Comparison of ENCODE assay signal across 8 cellular contexts in genomic region chr20:34559311-34560140, GRCh38. TPM values are rescaled to one million over a fixed set of nuclear protein-coding genes. Genes with fewer than 3 reads are reported as not detected.
A peak's percentile ranks its signal among the peaks of the same experiment; 100 is the strongest.
DNase-seq lines count a peak whose midpoint lies in the region; ATAC-seq and TF ChIP-seq lines count a peak whose summit lies in the region.

No MANE protein-coding gene starts in this region.

- peak overlapping the region; percentile 79 for H3K27ac Mint-ChIP-seq in activated naive CD4-positive, alpha-beta T cell treated with anti-CD3 and anti-CD28 coated beads, Interleukin-2, amount 10 ng/mL, durations not matched to agents 7 days and 5 days
- peak overlapping the region; percentile 91 for H3K27ac Mint-ChIP-seq in mesothelial cell of epicardium

- no peak for DNase-seq in activated naive CD4-positive, alpha-beta T cell treated with anti-CD3 and anti-CD28 coated beads, Interleukin-2, amount 10 ng/mL, durations not matched to agents 7 days and 5 days
- DNase-seq in activated naive CD4-positive, alpha-beta T cell (lab: John Stamatoyannopoulos, UW): no peak
- peak; percentile 31 for DNase-seq in dermis blood vessel endothelial cell
- no peak for DNase-seq in mesothelial cell of epicardium (ENCODE audit: low spot score in 2 of 2, unreplicated experiment in 2 of 2)
- DNase-seq in transverse colon: no peak
- DNase-seq in central memory CD4-positive, alpha-beta T cell: no peak
- DNase-seq in NK-92 (lab: John Stamatoyannopoulos, UW; ENCODE audit: unreplicated experiment): no peak

- no peak for ATAC-seq in HG03378 (IDR thresholded peaks at IDR 0.05; ENCODE audit: unreplicated experiment)

- peak overlapping the region; percentile 84 to 93 (median 90) for H3K27ac ChIP-seq in transverse colon

- H3K27me3 Mint-ChIP-seq in activated naive CD4-positive, alpha-beta T cell treated with anti-CD3 and anti-CD28 coated beads, Interleukin-2, amount 10 ng/mL, durations not matched to agents 7 days and 5 days: no peaks in the 10 kb centered on the region
- no peaks in the 10 kb centered on the region for H3K27me3 Mint-ChIP-seq in mesothelial cell of epicardium (ENCODE audit: low read depth)

- no peaks in the 10 kb centered on the region for H3K36me3 ChIP-seq in transverse colon

- no peaks in the 10 kb centered on the region for H3K27me3 ChIP-seq in transverse colon

- no peak for TF ChIP-seq POLR2A in transverse colon (IDR thresholded peaks at IDR 0.05)

- peaks cover 0 to 15% (median 9%) of the 10 kb centered on the region in 4 donors for H3K4me1 ChIP-seq in transverse colon

- H3K36me3 Mint-ChIP-seq in activated naive CD4-positive, alpha-beta T cell treated with anti-CD3 and anti-CD28 coated beads, Interleukin-2, amount 10 ng/mL, durations not matched to agents 7 days and 5 days: no peaks in the 10 kb centered on the region
- no peaks in the 10 kb centered on the region for H3K36me3 Mint-ChIP-seq in mesothelial cell of epicardium

- CTCF ChIA-PET in activated naive CD4-positive, alpha-beta T cell treated with anti-CD3 and anti-CD28 coated beads, Interleukin-2, amount 10 ng/mL, durations not matched to agents 7 days and 5 days (lab: Charles Lee): interaction anchor here (2.0 kb wide), 1 partner anchor 247 kb away, joined by 10 read pairs; no protein-coding TSS in a partner anchor

- peak overlapping the region; percentile 58 for H3K4me3 Mint-ChIP-seq in activated naive CD4-positive, alpha-beta T cell treated with anti-CD3 and anti-CD28 coated beads, Interleukin-2, amount 10 ng/mL, durations not matched to agents 7 days and 5 days
- H3K4me3 Mint-ChIP-seq in mesothelial cell of epicardium: peak overlapping the region; percentile 62

- TF ChIP-seq EP300 in transverse colon (IDR thresholded peaks at IDR 0.05; ENCODE audit: low read depth): no peak

- peaks cover 13% of the 10 kb centered on the region for H3K4me1 Mint-ChIP-seq in activated naive CD4-positive, alpha-beta T cell treated with anti-CD3 and anti-CD28 coated beads, Interleukin-2, amount 10 ng/mL, durations not matched to agents 7 days and 5 days
- peaks cover 11% of the 10 kb centered on the region for H3K4me1 Mint-ChIP-seq in mesothelial cell of epicardium

- H3K9me3 Mint-ChIP-seq in activated naive CD4-positive, alpha-beta T cell treated with anti-CD3 and anti-CD28 coated beads, Interleukin-2, amount 10 ng/mL, durations not matched to agents 7 days and 5 days: no peaks in the 10 kb centered on the region
- no peaks in the 10 kb centered on the region for H3K9me3 Mint-ChIP-seq in mesothelial cell of epicardium

- intact Hi-C loops in transverse colon (cut with DNase I; ENCODE audit: low total_unique reads): no loop called here

- in situ Hi-C loops in transverse colon (cut with MboI; ENCODE audit: low pct_ligation_motif_present in 1 of 4, low pct_unique_long_range_greater_than_20kb in 1 of 4, low sequenced_read_pairs in 3 of 4): loop anchor here in 2 of 4 donors (25.0 kb wide), 1 partner anchor 153 kb away; the partner anchor contains the start of gene TP53INP2 (in 2 of the 2)

- WGBS in transverse colon (ENCODE audit: low coverage in 1 of 2), 2 donors: 58% methylated on average over 24 of the region's 43 CpGs; no CpG with 5 or more reads in 1 of the 2 donors

- H3K9me3 ChIP-seq in transverse colon: no peaks in the 10 kb centered on the region

- TF ChIP-seq CTCF in mesothelial cell of epicardium (IDR thresholded peaks at IDR 0.05; ENCODE audit: unreplicated experiment) (no peak), transverse colon (IDR thresholded peaks at IDR 0.05) (no peak)

- H3K4me3 ChIP-seq in transverse colon: peak overlapping the region; percentile 44 to 78 (median 60)

RNA-seq across cellular contexts. Expression of gene MAP1LC3A, which starts 1.0 kb away (rescaled TPM):
- total RNA-seq in dermis blood vessel endothelial cell (20.9 and 45.8 TPM in 2 replicates), mesothelial cell of epicardium (36.0 to 42.2 TPM (median 37.8 TPM) in 3 replicates), transverse colon (100 to 1,000 TPM in 2 of 4 donors, 10 to 100 TPM in 2; 41.8 to 166 (median 98.3) TPM)

RNA-seq across cellular contexts. Expression of gene DYNLRB1, which starts 43.3 kb away (rescaled TPM):
- total RNA-seq in dermis blood vessel endothelial cell (29.6 and 36.9 TPM in 2 replicates), mesothelial cell of epicardium (95.9 to 101 TPM (median 96.7 TPM) in 3 replicates), transverse colon (100 to 1,000 TPM in 3 of 4 donors, 10 to 100 TPM in 1; 80.8 to 178 (median 120) TPM)
